ENCODE assay signal across 18 cellular contexts in genomic region chr7:25261545-25262135, GRCh38. TPM values are rescaled to one million over a fixed set of nuclear protein-coding genes. Genes with fewer than 3 reads are reported as not detected.
DNase-seq lines count a peak whose midpoint lies in the region; ATAC-seq and TF ChIP-seq lines count a peak whose summit lies in the region.
"Had no signal": no experiment of that assay in that cellular context is flagged by ENCODE, and none has a peak within 500 bp of the region (broad histone marks: within the 10 kb centered on the region; RNA-seq: fewer than 3 reads in every experiment).

No MANE protein-coding gene starts in this region.

- peaks cover 13% of the 10 kb centered on the region for H3K4me1 ChIP-seq in hepatocyte (ENCODE audit: insufficient read depth)

- no peak for TF ChIP-seq CTCF in hepatocyte (IDR thresholded peaks at IDR 0.05; ENCODE audit: poor library complexity)

- peaks cover 6% of the 10 kb centered on the region for H3K27me3 Mint-ChIP-seq in stimulated activated naive CD8-positive, alpha-beta T cell treated with anti-CD3 and anti-CD28 coated beads, Interleukin-15, Interleukin-2, amounts not matched to agents 100 ng/mL and 50 ng/mL, for 24 hours
- peaks cover 40% of the 10 kb centered on the region for H3K27me3 Mint-ChIP-seq in T-helper 17 cell

- no peaks in the 10 kb centered on the region for H3K36me3 Mint-ChIP-seq in stimulated activated naive CD8-positive, alpha-beta T cell treated with anti-CD3 and anti-CD28 coated beads, Interleukin-15, Interleukin-2, amounts not matched to agents 100 ng/mL and 50 ng/mL, for 24 hours (ENCODE audit: low read depth)
- H3K36me3 Mint-ChIP-seq in T-helper 17 cell (ENCODE audit: low read depth): peaks cover 5% of the 10 kb centered on the region
- H3K36me3 Mint-ChIP-seq: IgD-negative memory B cell; stimulated activated memory B cell treated with anti-CD40 and anti-IgM and Interleukin-4, amounts not matched to agents 10 μg/mL and 1 μg/mL and 100 μg/mL, for 72 hours had no signal

- WGBS in hepatocyte (ENCODE audit: low lambda C conversion rate, missing lambda C conversion rate): 58% methylated on average over 4 of the region's 4 CpGs

- no peak overlapping the region for H2AFZ ChIP-seq in hepatocyte

- H3K9me3 ChIP-seq in T-helper 17 cell (ENCODE audit: control insufficient read depth, low read length, poor library complexity, severe bottlenecking) (no peaks in the 10 kb centered on the region), hepatocyte (ENCODE audit: low read depth) (no peaks in the 10 kb centered on the region)

- ATAC-seq in stimulated activated naive CD8-positive, alpha-beta T cell treated with anti-CD3 and anti-CD28 coated beads, Interleukin-15, Interleukin-2, amounts not matched to agents 100 U/mL and 50 U/mL, for 24 hours: no peak
- ATAC-seq in T-helper 17 cell: no peak
- ATAC-seq: stimulated activated memory B cell treated with anti-CD40 and anti-IgM and Interleukin-4, amounts not matched to agents 10 μg/mL and 1 μg/mL and 100 μg/mL, for 72 hours had no signal

- H3K4me3 Mint-ChIP-seq in stimulated activated naive CD8-positive, alpha-beta T cell treated with anti-CD3 and anti-CD28 coated beads, Interleukin-15, Interleukin-2, amounts not matched to agents 100 ng/mL and 50 ng/mL, for 24 hours: peak overlapping the region; percentile 59
- H3K4me3 Mint-ChIP-seq in T-helper 17 cell: peak overlapping the region; percentile 70
- H3K4me3 Mint-ChIP-seq: activated T-cell treated with anti-CD3 and anti-CD28 coated beads, Interleukin-2, amount 50 U/mL, for 24 hours; stimulated activated memory B cell treated with anti-CD40 and anti-IgM and Interleukin-4, amounts not matched to agents 10 μg/mL and 1 μg/mL and 100 μg/mL, for 72 hours had no signal

- no peak overlapping the region for H3K27ac Mint-ChIP-seq in stimulated activated naive CD8-positive, alpha-beta T cell treated with anti-CD3 and anti-CD28 coated beads, Interleukin-15, Interleukin-2, amounts not matched to agents 100 ng/mL and 50 ng/mL, for 24 hours
- H3K27ac Mint-ChIP-seq in T-helper 17 cell: peak overlapping the region; percentile 62
- H3K27ac Mint-ChIP-seq: stimulated activated memory B cell treated with anti-CD40 and anti-IgM and Interleukin-4, amounts not matched to agents 10 μg/mL and 1 μg/mL and 100 μg/mL, for 72 hours had no signal

- no peaks in the 10 kb centered on the region for H3K27me3 ChIP-seq in hepatocyte
- H3K27me3 ChIP-seq: brain microvascular endothelial cell had no signal

- DNase-seq in stimulated activated naive CD8-positive, alpha-beta T cell treated with anti-CD3 and anti-CD28 coated beads, Interleukin-15, Interleukin-2, amounts not matched to agents 100 U/mL and 50 U/mL, for 24 hours: no peak
- DNase-seq in T-helper 17 cell: no peak
- DNase-seq in hepatocyte (ENCODE audit: low spot score): no peak
- no peak for DNase-seq in NCI-H2029 treated with DMSO at 0.1 percent for 48 hours (lab: John Stamatoyannopoulos, UW)
- DNase-seq in superior temporal gyrus (ENCODE audit: extremely low spot score): no peak
- no peak for DNase-seq in islet precursor cell
- DNase-seq in iPS-NIHi11 (ENCODE audit: low spot score): no peak
- DNase-seq: activated CD4-positive, CD25-positive, alpha-beta regulatory T cell; activated T-cell treated with anti-CD3 and anti-CD28 coated beads, Interleukin-2, amount 50 U/mL, for 24 hours; glutamatergic neuron; NCI-H1694 treated with DMSO at 0.1 percent for 48 hours; stimulated activated CD4-positive, alpha-beta T cell treated with anti-CD3 and anti-CD28 coated beads, Interleukin-4, amount 100 ng/mL, for 1 hour had no signal

- no peaks in the 10 kb centered on the region for H3K79me2 ChIP-seq in hepatocyte

- no peaks in the 10 kb centered on the region for H4K20me1 ChIP-seq in hepatocyte (ENCODE audit: insufficient read depth, poor library complexity, severe bottlenecking)

- no peak overlapping the region for H3K4me3 ChIP-seq in hepatocyte

- no peaks in the 10 kb centered on the region for H3K9me2 ChIP-seq in hepatocyte (replicated peaks; ENCODE audit: insufficient read depth)

- peak overlapping the region; percentile 19 for H3K4me2 ChIP-seq in hepatocyte

- H3K9me3 Mint-ChIP-seq in stimulated activated naive CD8-positive, alpha-beta T cell treated with anti-CD3 and anti-CD28 coated beads, Interleukin-15, Interleukin-2, amounts not matched to agents 100 ng/mL and 50 ng/mL, for 24 hours: no peaks in the 10 kb centered on the region
- H3K9me3 Mint-ChIP-seq: activated T-cell treated with anti-CD3 and anti-CD28 coated beads, Interleukin-2, amount 50 U/mL, for 24 hours; IgD-negative memory B cell; stimulated activated memory B cell treated with anti-CD40 and anti-IgM and Interleukin-4, amounts not matched to agents 10 μg/mL and 1 μg/mL and 100 μg/mL, for 72 hours had no signal

- peaks cover 26% of the 10 kb centered on the region for H3K4me1 Mint-ChIP-seq in stimulated activated naive CD8-positive, alpha-beta T cell treated with anti-CD3 and anti-CD28 coated beads, Interleukin-15, Interleukin-2, amounts not matched to agents 100 ng/mL and 50 ng/mL, for 24 hours (ENCODE audit: low read depth)
- peaks cover 10% of the 10 kb centered on the region for H3K4me1 Mint-ChIP-seq in T-helper 17 cell

- no peaks in the 10 kb centered on the region for H3K36me3 ChIP-seq in hepatocyte (replicated peaks; ENCODE audit: insufficient read depth, low read depth)
- H3K36me3 ChIP-seq: brain microvascular endothelial cell had no signal

- H3K27ac ChIP-seq in hepatocyte: no peak overlapping the region
- H3K27ac ChIP-seq: brain microvascular endothelial cell had no signal

RNA-seq across cellular contexts. Expression of gene NPVF, which starts 33.4 kb away (rescaled TPM):
- total RNA-seq in T-helper 17 cell (not detected), hepatocyte (not detected in 2 replicates)
- polyA plus RNA-seq in hepatocyte: not detected in 2 replicates
- total RNA-seq: renal cortical epithelial cell, SK-MEL-5 had no signal
- polyA plus RNA-seq: IgD-negative memory B cell had no signal
